ENCODE assay signal across 12 cellular contexts in genomic region chr3:73621388-73621787, GRCh38. TPM values are rescaled to one million over a fixed set of nuclear protein-coding genes. Genes with fewer than 3 reads are reported as not detected.
DNase-seq lines count a peak whose midpoint lies in the region; ATAC-seq and TF ChIP-seq lines count a peak whose summit lies in the region.
"Had no signal": no experiment of that assay in that cellular context is flagged by ENCODE, and none has a peak within 500 bp of the region (broad histone marks: within the 10 kb centered on the region; RNA-seq: fewer than 3 reads in every experiment).

No MANE protein-coding gene starts in this region.

- peak overlapping the region; percentile 89 for H3K27ac Mint-ChIP-seq in chondrocyte (ENCODE audit: unreplicated experiment)

- ATAC-seq in GM21447 (IDR thresholded peaks at IDR 0.05; ENCODE audit: unreplicated experiment): no peak
- ATAC-seq: HCT116 had no signal

- H3K9me3 Mint-ChIP-seq in chondrocyte (ENCODE audit: low read depth): no peaks in the 10 kb centered on the region

- no peaks in the 10 kb centered on the region for H3K27me3 ChIP-seq in skeletal muscle tissue (ENCODE audit: control insufficient read depth in 3 of 3, insufficient read depth in 3 of 3, low read length in 3 of 3)

- peak overlapping the region; percentile 80 to 89 (median 85) for H3K9ac ChIP-seq in skeletal muscle tissue (ENCODE audit: low read depth in 1 of 3, low read length in 3 of 3)

- peak overlapping the region; percentile 74 to 87 (median 82) for H3K4me3 ChIP-seq in skeletal muscle tissue (ENCODE audit: low read length in 3 of 3)

- no peaks in the 10 kb centered on the region for H3K9me3 ChIP-seq in skeletal muscle tissue (ENCODE audit: control insufficient read depth in 3 of 3, low read length in 3 of 3)

- DNase-seq in HCEC 1CT (peak; percentile 5), chondrocyte (ENCODE audit: low spot score) (no peak), left kidney (ENCODE audit: low read depth, low spot score) (peak; percentile 21), NOMO-1 (lab: John Stamatoyannopoulos, UW; ENCODE audit: unreplicated experiment in 2 of 2) (no peak), COLO829 (ENCODE audit: low spot score) (no peak), NCI-H2196 (lab: John Stamatoyannopoulos, UW; ENCODE audit: unreplicated experiment) (no peak)
- DNase-seq: DND-41; NCI-H1930; stimulated activated CD4-positive, alpha-beta T cell treated with anti-CD3 and anti-CD28 coated beads, Interleukin-1b, Interleukin-23, amount 100 ng/mL, for 48 hours had no signal

- TF ChIP-seq CTCF in chondrocyte (IDR thresholded peaks at IDR 0.05): no peak

- H3K36me3 ChIP-seq in skeletal muscle tissue (ENCODE audit: control insufficient read depth in 3 of 3, insufficient read depth in 3 of 3, low read length in 3 of 3): no peaks in the 10 kb centered on the region

- peak overlapping the region; percentile 78 for H3K4me3 Mint-ChIP-seq in chondrocyte (ENCODE audit: unreplicated experiment)

- H3K36me3 Mint-ChIP-seq in chondrocyte (ENCODE audit: low read depth): no peaks in the 10 kb centered on the region

- H3K27me3 Mint-ChIP-seq in chondrocyte (ENCODE audit: low read depth): no peaks in the 10 kb centered on the region

- H3K4me1 Mint-ChIP-seq in chondrocyte (ENCODE audit: low read depth): peaks cover 65% of the 10 kb centered on the region

- H3K4me1 ChIP-seq in skeletal muscle tissue (ENCODE audit: control insufficient read depth in 3 of 3, insufficient read depth in 3 of 3, low read length in 3 of 3): peaks cover 38 to 76% (median 67%) of the 10 kb centered on the region in 3 donors

- peak overlapping the region; percentile 96 for H3K27ac ChIP-seq in skeletal muscle tissue (ENCODE audit: low read depth, low read length)

RNA-seq across cellular contexts. Expression of gene PDZRN3, which starts 3.4 kb away (rescaled TPM):
- total RNA-seq in chondrocyte (19.4 to 31.0 TPM (median 20.0 TPM) in 3 replicates), skeletal muscle tissue (50.6 TPM)

Comparison
In these comparisons a context has a peak if more than half of its experiments do, and no peak if none do; other contexts are left out.
1. DNase-seq: peak in HCEC 1CT (single experiment) and left kidney (single experiment); none in chondrocyte (single experiment), NOMO-1 (0 of 2), COLO829 (single experiment) and NCI-H2196 (single experiment).